Comparison of ENCODE assay signal across 15 cellular contexts in the genomic region with DNA sequence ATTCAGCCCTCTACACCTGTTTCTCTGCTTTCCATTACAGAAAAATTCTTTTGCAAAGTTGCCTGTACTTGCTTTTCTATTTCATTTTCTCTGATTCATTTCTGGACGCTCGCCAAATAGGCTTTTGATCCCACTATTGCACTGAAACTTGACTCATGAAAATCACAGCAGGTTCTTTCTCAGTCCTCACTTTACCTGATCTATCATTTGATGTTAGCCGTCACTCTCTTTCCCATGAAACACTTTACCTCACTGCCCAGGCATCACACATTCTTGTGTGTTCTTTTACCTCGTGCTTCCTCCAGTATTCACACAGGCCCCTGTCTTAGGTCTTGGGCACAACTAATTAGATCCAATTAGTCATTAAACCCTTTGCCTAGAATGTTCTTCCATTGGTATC.
"Had no signal": no experiment of that assay in that cellular context is flagged by ENCODE, and none has a peak within 500 bp of the region (broad histone marks: within the 10 kb centered on the region; RNA-seq: fewer than 3 reads in every experiment).

No MANE protein-coding gene starts in this region.

- H3K4me3 ChIP-seq: adrenal gland, ovary, thoracic aorta had no signal

- H3K4me1 ChIP-seq: adrenal gland had no signal

- H3K36me3 ChIP-seq: adrenal gland, ovary, thoracic aorta had no signal

- H3K27ac ChIP-seq: adrenal gland, ovary, thoracic aorta had no signal

- H3K27me3 ChIP-seq: adrenal gland, ovary had no signal

- H3K9me3 ChIP-seq: ovary, thoracic aorta had no signal

- ATAC-seq: effector memory CD8-positive, alpha-beta T cell; left lobe of liver had no signal

- FAIRE-seq: TTC549 had no signal

- DNase-seq: activated B cell treated with CpG ODN at 0.5 μM for 24 hours; activated CD4-positive, alpha-beta T cell treated with anti-CD3 and anti-CD28 coated beads, Interleukin-2, amount 50 U/mL, for 1 hour; activated naive CD4-positive, alpha-beta T cell treated with anti-CD3 and anti-CD28 coated beads, Interleukin-2, amount 50 U/mL, for 16 hours; activated T-cell treated with anti-CD3 and anti-CD28 coated beads for 4 hours; effector memory CD8-positive, alpha-beta T cell; erythroblast; foreskin fibroblast; ovary; stimulated activated CD4-positive, alpha-beta T cell treated with anti-CD3 and anti-CD28 coated beads, Interleukin-15, amount 100 ng/mL, for 24 hours; stimulated activated CD4-positive, alpha-beta T cell treated with anti-CD3 and anti-CD28 coated beads, Interleukin-4, amount 100 ng/mL, for 24 hours; T-helper 2 cell had no signal
